29 cellular contexts compared by ENCODE assay signal in genomic region chr10:79057481-79058275, GRCh38. TPM values are rescaled to one million over a fixed set of nuclear protein-coding genes. Genes with fewer than 3 reads are reported as not detected.
DNase-seq lines count a peak whose midpoint lies in the region; ATAC-seq and TF ChIP-seq lines count a peak whose summit lies in the region.
"Had no signal": no experiment of that assay in that cellular context is flagged by ENCODE, and none has a peak within 500 bp of the region (broad histone marks: within the 10 kb centered on the region; RNA-seq: fewer than 3 reads in every experiment).

No MANE protein-coding gene starts in this region.

- TF ChIP-seq EP300 in suprapubic skin (IDR thresholded peaks at IDR 0.05): no peak

- H3K9ac ChIP-seq in neural progenitor cell: no peak overlapping the region
- H3K9ac ChIP-seq: KMS-11 had no signal

- intact Hi-C loops in activated T-helper 2 cell treated with anti-CD3 and anti-CD28 coated beads, Interferon-gamma antibody, Interleukin-2, Interleukin-4, amounts not matched to agents 10 μg/mL and 5 μg/mL and 100 μg/mL, durations not matched to agents 14 hours and 24 hours and 36 hours (cut with micrococcal nuclease): no loop called here

- no peaks in the 10 kb centered on the region for H3K79me2 ChIP-seq in neural progenitor cell (ENCODE audit: low read depth)
- H3K79me2 ChIP-seq: hepatocyte had no signal

- H3K36me3 Mint-ChIP-seq in activated T-cell treated with anti-CD3 and anti-CD28 coated beads, Interleukin-2, amount 50 U/mL, for 72 hours (ENCODE audit: insufficient read depth in 2 of 2): no peaks in the 10 kb centered on the region
- no peaks in the 10 kb centered on the region for H3K36me3 Mint-ChIP-seq in glutamatergic neuron (ENCODE audit: unreplicated experiment)
- H3K36me3 Mint-ChIP-seq in neural progenitor cell: no peaks in the 10 kb centered on the region
- no peaks in the 10 kb centered on the region for H3K36me3 Mint-ChIP-seq in activated T-helper 2 cell treated with anti-CD3 and anti-CD28 coated beads, Interferon-gamma antibody, Interleukin-2, Interleukin-4, amounts not matched to agents 10 μg/mL and 5 μg/mL and 100 μg/mL, durations not matched to agents 14 hours and 24 hours and 36 hours (ENCODE audit: low read depth)
- H3K36me3 Mint-ChIP-seq: activated CD4-positive, alpha-beta memory T cell treated with anti-CD3 and anti-CD28 coated beads for 36 hours; CD4-positive, alpha-beta memory T cell; natural killer cell had no signal

- no peak overlapping the region for H3K4me2 ChIP-seq in neural progenitor cell
- H3K4me2 ChIP-seq: hepatocyte, KMS-11 had no signal

- H3K4me3 ChIP-seq in neural progenitor cell (no peak overlapping the region), suprapubic skin (no peak overlapping the region)
- H3K4me3 ChIP-seq: hepatocyte, thyroid gland had no signal

- H3K27ac ChIP-seq in neural progenitor cell (no peak overlapping the region), suprapubic skin (no peak overlapping the region)
- H3K27ac ChIP-seq: brain microvascular endothelial cell, hepatocyte, KMS-11, thyroid gland had no signal

- no peaks in the 10 kb centered on the region for H3F3A ChIP-seq in neural progenitor cell (ENCODE audit: low read depth)

- 92% methylated on average over 12 of the region's 12 CpGs for WGBS in suprapubic skin

- TF ChIP-seq CTCF in glutamatergic neuron (IDR thresholded peaks at IDR 0.05; ENCODE audit: partially characterized antibody, unreplicated experiment) (no peak), neural progenitor cell (IDR thresholded peaks at IDR 0.05) (no peak), suprapubic skin (IDR thresholded peaks at IDR 0.05) (no peak)

- H3K27me3 ChIP-seq in neural progenitor cell: peaks cover 4% of the 10 kb centered on the region
- H3K27me3 ChIP-seq in suprapubic skin: no peaks in the 10 kb centered on the region
- H3K27me3 ChIP-seq: brain microvascular endothelial cell, hepatocyte, thyroid gland had no signal

- H3K27me3 Mint-ChIP-seq in activated T-cell treated with anti-CD3 and anti-CD28 coated beads, Interleukin-2, amount 50 U/mL, for 72 hours (ENCODE audit: low read depth): no peaks in the 10 kb centered on the region
- H3K27me3 Mint-ChIP-seq in glutamatergic neuron (ENCODE audit: unreplicated experiment): no peaks in the 10 kb centered on the region
- H3K27me3 Mint-ChIP-seq in neural progenitor cell (ENCODE audit: insufficient read depth, low read depth): peaks cover 13% of the 10 kb centered on the region
- H3K27me3 Mint-ChIP-seq in activated T-helper 2 cell treated with anti-CD3 and anti-CD28 coated beads, Interferon-gamma antibody, Interleukin-2, Interleukin-4, amounts not matched to agents 10 μg/mL and 5 μg/mL and 100 μg/mL, durations not matched to agents 14 hours and 24 hours and 36 hours (ENCODE audit: low read depth): peaks cover 12% of the 10 kb centered on the region
- H3K27me3 Mint-ChIP-seq: activated CD4-positive, alpha-beta memory T cell treated with anti-CD3 and anti-CD28 coated beads for 36 hours; CD4-positive, alpha-beta memory T cell; stimulated activated naive CD8-positive, alpha-beta T cell treated with anti-CD3 and anti-CD28 coated beads, Interleukin-15, Interleukin-2, amounts not matched to agents 100 ng/mL and 50 ng/mL, for 24 hours had no signal

- no peak overlapping the region for H3K4me3 Mint-ChIP-seq in activated T-cell treated with anti-CD3 and anti-CD28 coated beads, Interleukin-2, amount 50 U/mL, for 72 hours
- H3K4me3 Mint-ChIP-seq in glutamatergic neuron (ENCODE audit: unreplicated experiment): no peak overlapping the region
- H3K4me3 Mint-ChIP-seq in neural progenitor cell: peak overlapping the region; percentile 47
- no peak overlapping the region for H3K4me3 Mint-ChIP-seq in activated T-helper 2 cell treated with anti-CD3 and anti-CD28 coated beads, Interferon-gamma antibody, Interleukin-2, Interleukin-4, amounts not matched to agents 10 μg/mL and 5 μg/mL and 100 μg/mL, durations not matched to agents 14 hours and 24 hours and 36 hours (ENCODE audit: low read depth)
- H3K4me3 Mint-ChIP-seq: activated CD4-positive, alpha-beta memory T cell treated with anti-CD3 and anti-CD28 coated beads for 36 hours; CD4-positive, alpha-beta memory T cell; natural killer cell; stimulated activated naive CD8-positive, alpha-beta T cell treated with anti-CD3 and anti-CD28 coated beads, Interleukin-15, Interleukin-2, amounts not matched to agents 100 ng/mL and 50 ng/mL, for 24 hours; T-helper 17 cell had no signal

- no peak overlapping the region for H2AFZ ChIP-seq in neural progenitor cell (replicated peaks)
- H2AFZ ChIP-seq: hepatocyte had no signal

- H4K20me1 ChIP-seq in neural progenitor cell (ENCODE audit: low read depth): no peaks in the 10 kb centered on the region

- peak; percentile 2 for DNase-seq in activated T-cell treated with anti-CD3 and anti-CD28 coated beads, Interleukin-2, amount 50 U/mL, for 1 hour
- DNase-seq in activated T-cell treated with anti-CD3 and anti-CD28 coated beads, Interleukin-2, amount 50 U/mL, for 72 hours: no peak
- DNase-seq in glutamatergic neuron (peak; percentile 4), neural progenitor cell (ENCODE audit: low spot score) (no peak), suprapubic skin (ENCODE audit: low spot score in 2 of 2) (peak; percentile 44 to 47), hippocampal formation (lab: John Stamatoyannopoulos, UW) (no peak), DMS53 (lab: John Stamatoyannopoulos, UW) (no peak)
- no peak for DNase-seq in activated T-helper 2 cell treated with anti-CD3 and anti-CD28 coated beads, Interferon-gamma antibody, Interleukin-2, Interleukin-4, amounts not matched to agents 10 μg/mL and 5 μg/mL and 100 μg/mL, durations not matched to agents 14 hours and 24 hours and 36 hours (ENCODE audit: low spot score)
- DNase-seq: activated CD4-positive, alpha-beta memory T cell treated with anti-CD3 and anti-CD28 coated beads for 36 hours; activated CD4-positive, CD25-positive, alpha-beta regulatory T cell treated with anti-CD3 and anti-CD28 coated beads, Interleukin-2, amount 50 U/mL, for 72 hours; activated gamma-delta T cell treated with Interleukin-2 at 50 U/mL for 16 hours; AML-193; brain microvascular endothelial cell; CD4-positive, alpha-beta memory T cell; DMS 273 treated with DMSO at 0.1 percent for 48 hours; effector memory CD4-positive, alpha-beta T cell; foreskin melanocyte; GOT3; midbrain; MM.1S; natural killer cell; NCI-H1417 treated with DMSO at 0.1 percent for 48 hours; NCI-H748 treated with DMSO at 0.1 percent for 48 hours; thyroid gland had no signal

- no peak for ATAC-seq in activated T-cell treated with anti-CD3 and anti-CD28 coated beads, Interleukin-2, amount 50 U/mL, for 72 hours (replicated peaks in 1 of 2)
- ATAC-seq: natural killer cell, right cardiac atrium, T-helper 17 cell had no signal

- TF ChIP-seq POLR2A in suprapubic skin (IDR thresholded peaks at IDR 0.05): no peak

- no peak overlapping the region for H3K27ac Mint-ChIP-seq in activated T-cell treated with anti-CD3 and anti-CD28 coated beads, Interleukin-2, amount 50 U/mL, for 72 hours
- no peak overlapping the region for H3K27ac Mint-ChIP-seq in glutamatergic neuron (ENCODE audit: unreplicated experiment)
- peak overlapping the region; percentile 50 for H3K27ac Mint-ChIP-seq in neural progenitor cell
- H3K27ac Mint-ChIP-seq in activated T-helper 2 cell treated with anti-CD3 and anti-CD28 coated beads, Interferon-gamma antibody, Interleukin-2, Interleukin-4, amounts not matched to agents 10 μg/mL and 5 μg/mL and 100 μg/mL, durations not matched to agents 14 hours and 24 hours and 36 hours: no peak overlapping the region
- H3K27ac Mint-ChIP-seq: activated CD4-positive, alpha-beta memory T cell treated with anti-CD3 and anti-CD28 coated beads for 36 hours; natural killer cell; stimulated activated naive CD8-positive, alpha-beta T cell treated with anti-CD3 and anti-CD28 coated beads, Interleukin-15, Interleukin-2, amounts not matched to agents 100 ng/mL and 50 ng/mL, for 24 hours had no signal

- H3K9me3 ChIP-seq in neural progenitor cell (ENCODE audit: low read depth) (no peaks in the 10 kb centered on the region), suprapubic skin (no peaks in the 10 kb centered on the region)
- H3K9me3 ChIP-seq: thyroid gland had no signal

- peaks cover 21% of the 10 kb centered on the region for H3K4me1 ChIP-seq in neural progenitor cell
- H3K4me1 ChIP-seq in suprapubic skin: peaks cover 4% of the 10 kb centered on the region

- no peaks in the 10 kb centered on the region for H3K4me1 Mint-ChIP-seq in activated T-cell treated with anti-CD3 and anti-CD28 coated beads, Interleukin-2, amount 50 U/mL, for 72 hours (ENCODE audit: low read depth)
- peaks cover 4% of the 10 kb centered on the region for H3K4me1 Mint-ChIP-seq in glutamatergic neuron (ENCODE audit: low read depth, unreplicated experiment)
- H3K4me1 Mint-ChIP-seq in neural progenitor cell: peaks cover 44% of the 10 kb centered on the region
- H3K4me1 Mint-ChIP-seq in activated T-helper 2 cell treated with anti-CD3 and anti-CD28 coated beads, Interferon-gamma antibody, Interleukin-2, Interleukin-4, amounts not matched to agents 10 μg/mL and 5 μg/mL and 100 μg/mL, durations not matched to agents 14 hours and 24 hours and 36 hours (ENCODE audit: low read depth): peaks cover under 1% of the 10 kb centered on the region

- H3K9me3 Mint-ChIP-seq in activated T-cell treated with anti-CD3 and anti-CD28 coated beads, Interleukin-2, amount 50 U/mL, for 72 hours: no peaks in the 10 kb centered on the region
- H3K9me3 Mint-ChIP-seq in glutamatergic neuron (ENCODE audit: unreplicated experiment): peaks cover 3% of the 10 kb centered on the region
- H3K9me3 Mint-ChIP-seq in neural progenitor cell: no peaks in the 10 kb centered on the region
- no peaks in the 10 kb centered on the region for H3K9me3 Mint-ChIP-seq in activated T-helper 2 cell treated with anti-CD3 and anti-CD28 coated beads, Interferon-gamma antibody, Interleukin-2, Interleukin-4, amounts not matched to agents 10 μg/mL and 5 μg/mL and 100 μg/mL, durations not matched to agents 14 hours and 24 hours and 36 hours
- H3K9me3 Mint-ChIP-seq: activated CD4-positive, alpha-beta memory T cell treated with anti-CD3 and anti-CD28 coated beads for 36 hours; CD4-positive, alpha-beta memory T cell; natural killer cell; stimulated activated naive CD8-positive, alpha-beta T cell treated with anti-CD3 and anti-CD28 coated beads, Interleukin-15, Interleukin-2, amounts not matched to agents 100 ng/mL and 50 ng/mL, for 24 hours had no signal

- H3K36me3 ChIP-seq in neural progenitor cell (no peaks in the 10 kb centered on the region), suprapubic skin (no peaks in the 10 kb centered on the region)
- H3K36me3 ChIP-seq: brain microvascular endothelial cell, thyroid gland had no signal

RNA-seq across cellular contexts. Expression of gene ZMIZ1, which starts 11.1 kb away (rescaled TPM):
- total RNA-seq in activated T-cell treated with anti-CD3 and anti-CD28 coated beads, Interleukin-2, amount 50 U/mL, for 72 hours: 10 to 100 TPM; 30.6 to 37.8 TPM
- total RNA-seq in glutamatergic neuron (ENCODE audit: unreplicated experiment) (230 TPM), neural progenitor cell (ENCODE audit: low replicate concordance) (5.8 and 12.3 TPM in 2 replicates), suprapubic skin (100 to 1,000 TPM in 1 of 4 donors, 10 to 100 TPM in 3; 71.9 to 104 (median 79.5) TPM)
- 79.2 and 80.4 TPM in 2 replicates for total RNA-seq in activated T-helper 2 cell treated with anti-CD3 and anti-CD28 coated beads, Interferon-gamma antibody, Interleukin-2, Interleukin-4, amounts not matched to agents 10 μg/mL and 5 μg/mL and 100 μg/mL, durations not matched to agents 14 hours and 24 hours and 36 hours

Comparison
In these comparisons a context has a peak if more than half of its experiments do, and no peak if none do; other contexts are left out.
1. DNase-seq: peak in activated T-cell treated with anti-CD3 and anti-CD28 coated beads, Interleukin-2, amount 50 U/mL, for 1 hour (single experiment), glutamatergic neuron (single experiment) and suprapubic skin (2 of 2); none in activated T-cell treated with anti-CD3 and anti-CD28 coated beads, Interleukin-2, amount 50 U/mL, for 72 hours (0 of 2), neural progenitor cell (single experiment), hippocampal formation (0 of 2), activated T-helper 2 cell treated with anti-CD3 and anti-CD28 coated beads, Interferon-gamma antibody, Interleukin-2, Interleukin-4, amounts not matched to agents 10 μg/mL and 5 μg/mL and 100 μg/mL, durations not matched to agents 14 hours and 24 hours and 36 hours (single experiment) and DMS53 (single experiment).